Comparison of ENCODE assay signal across 8 cellular contexts in the genomic region with DNA sequence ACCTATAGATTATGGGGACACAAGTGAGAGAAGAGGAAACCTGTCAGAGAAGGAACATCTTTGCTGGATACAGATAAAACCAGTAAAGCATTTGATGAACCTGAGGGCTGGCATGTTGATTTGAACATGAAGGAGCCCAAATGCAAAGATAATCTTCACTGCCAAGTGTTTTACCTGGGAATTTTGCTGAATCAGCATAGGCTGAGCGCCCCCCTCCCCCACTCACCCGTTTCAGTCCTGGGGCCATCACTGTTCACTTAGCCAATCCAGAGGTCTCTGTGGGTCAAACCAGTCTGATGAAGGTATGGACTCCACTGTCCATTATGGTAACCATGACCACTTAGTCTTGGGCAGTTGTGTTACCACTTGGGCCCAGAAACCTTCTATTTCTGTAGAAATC.
"Had no signal": no experiment of that assay in that cellular context is flagged by ENCODE, and none has a peak within 500 bp of the region (broad histone marks: within the 10 kb centered on the region; RNA-seq: fewer than 3 reads in every experiment).

No MANE protein-coding gene starts in this region.

- FAIRE-seq: G401.6, GM12878, GM12891, GM12892, GM18507, GM19239 had no signal

- ATAC-seq: GM12878 had no signal

- H3K4me3 ChIP-seq: GM12878 had no signal

- DNase-seq: GDM1, GF-D8 had no signal
